7 cellular contexts compared by ENCODE assay signal in the genomic region with DNA sequence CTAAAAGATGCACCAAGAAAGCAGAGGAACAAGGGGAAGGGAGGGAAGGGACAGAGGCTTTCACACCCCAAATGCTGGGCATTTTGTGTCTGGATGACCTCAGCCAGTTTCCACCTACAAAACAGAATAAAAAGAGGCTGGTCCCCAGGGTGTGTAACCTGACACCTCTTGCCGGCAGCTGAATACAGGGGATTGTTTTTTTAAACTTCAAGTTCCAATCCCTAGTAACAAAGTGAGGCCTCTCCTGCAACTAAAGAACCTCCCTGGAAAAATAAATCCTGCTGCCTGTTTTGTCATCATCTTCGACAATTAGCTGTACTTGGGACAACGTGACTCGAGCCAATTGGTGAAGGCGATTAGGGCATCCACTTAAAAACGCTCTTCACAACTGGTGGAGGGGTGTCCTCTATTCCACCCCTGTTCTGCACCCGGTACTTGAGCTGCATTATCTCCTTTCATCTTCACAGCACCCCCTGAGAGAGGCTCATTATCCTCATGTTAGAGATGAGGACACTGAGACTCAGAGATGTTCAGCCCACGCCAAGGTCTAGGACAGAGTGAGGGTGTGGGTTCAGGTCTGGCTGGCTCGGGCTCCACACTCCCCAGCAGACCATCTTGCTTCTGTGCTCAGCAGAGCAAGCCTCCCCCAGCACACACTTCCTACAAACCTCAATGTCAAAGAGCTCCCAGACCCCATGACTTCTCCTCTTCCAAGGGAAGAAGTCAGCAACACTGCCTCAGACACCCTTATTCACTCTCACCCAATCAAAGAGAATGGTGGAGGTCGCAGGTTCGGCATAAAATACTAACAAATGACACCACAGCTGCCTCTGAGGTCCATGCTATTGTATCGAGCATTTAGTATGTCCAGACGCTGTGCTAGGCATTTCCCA. TPM values are rescaled to one million over a fixed set of nuclear protein-coding genes. Genes with fewer than 3 reads are reported as not detected.
A peak's percentile ranks its signal among the peaks of the same experiment; 100 is the strongest.
DNase-seq lines count a peak whose midpoint lies in the region; ATAC-seq and TF ChIP-seq lines count a peak whose summit lies in the region.

No MANE protein-coding gene starts in this region.

- H3K36me3 ChIP-seq in adipocyte (ENCODE audit: control insufficient read depth, insufficient read depth, low read length, severe bottlenecking), result no peaks in the 10 kb centered on the region
- H3K36me3 ChIP-seq in upper lobe of right lung, result peaks cover 5% of the 10 kb centered on the region

- peak overlapping the region; percentile 31 for H3K27ac ChIP-seq in upper lobe of right lung

- H3K4me1 ChIP-seq in adipocyte (ENCODE audit: control insufficient read depth, insufficient read depth, low read length) (peaks cover 40% of the 10 kb centered on the region), upper lobe of right lung (peaks cover 30% of the 10 kb centered on the region)

- WGBS in lower leg skin, 2 donors, result 58 to 61% methylated on average over 13 of the region's 13 CpGs

- intact Hi-C loops in upper lobe of right lung (cut with DNase I) (no loop called here), lower leg skin (cut with DNase I; ENCODE audit: low total_unique reads) (no loop called here)

- peak; percentile 98 for DNase-seq in NCI-H2107 treated with DMSO at 0.1 percent for 48 hours (lab: John Stamatoyannopoulos, UW; ENCODE audit: unreplicated experiment)
- peak; percentile 82 for DNase-seq in adipocyte (ENCODE audit: low read depth)
- peak; percentile 76 for DNase-seq in islet precursor cell
- DNase-seq in upper lobe of right lung, result no peak
- DNase-seq in lower leg skin (ENCODE audit: low spot score in 2 of 2), result no peak

- H3K9ac ChIP-seq in adipocyte (ENCODE audit: low read length), result peak overlapping the region; percentile 30

- no peak for TF ChIP-seq CTCF in upper lobe of right lung (IDR thresholded peaks at IDR 0.05)
- no peak for TF ChIP-seq CTCF in lower leg skin (IDR thresholded peaks at IDR 0.05)

- H3K27me3 ChIP-seq in adipocyte (replicated peaks; ENCODE audit: control insufficient read depth, insufficient read depth, low read length) (no peaks in the 10 kb centered on the region), upper lobe of right lung (no peaks in the 10 kb centered on the region)

- H3K9me3 ChIP-seq in adipocyte (ENCODE audit: control insufficient read depth, low read length), result no peaks in the 10 kb centered on the region
- no peaks in the 10 kb centered on the region for H3K9me3 ChIP-seq in upper lobe of right lung

- no peak for TF ChIP-seq POLR2A in lower leg skin (IDR thresholded peaks at IDR 0.05)

- ATAC-seq in GM21786 (IDR thresholded peaks at IDR 0.05; ENCODE audit: unreplicated experiment) (peak; percentile 4), upper lobe of right lung (peak; percentile 18), HG02981 (IDR thresholded peaks at IDR 0.05; ENCODE audit: unreplicated experiment) (no peak)

- no peak overlapping the region for H3K4me3 ChIP-seq in adipocyte (ENCODE audit: low read length)
- H3K4me3 ChIP-seq in upper lobe of right lung, result no peak overlapping the region
- H3K4me3 ChIP-seq in lower leg skin (ENCODE audit: low read depth, poor library complexity, severe bottlenecking), result no peak overlapping the region

RNA-seq across cellular contexts. Expression of a gene that starts 15.2 kb away (rescaled TPM):
- total RNA-seq in upper lobe of right lung (44.1 TPM), lower leg skin (10 to 100 TPM; 39.3 to 57.2 (median 44.1) TPM)

Comparison
In these comparisons a context has a peak if more than half of its experiments do, and no peak if none do; other contexts are left out.
1. DNase-seq: peak in NCI-H2107 treated with DMSO at 0.1 percent for 48 hours (single experiment), adipocyte (single experiment) and islet precursor cell (single experiment); none in upper lobe of right lung (single experiment) and lower leg skin (0 of 2).